8 cellular contexts compared by ENCODE assay signal in the genomic region with DNA sequence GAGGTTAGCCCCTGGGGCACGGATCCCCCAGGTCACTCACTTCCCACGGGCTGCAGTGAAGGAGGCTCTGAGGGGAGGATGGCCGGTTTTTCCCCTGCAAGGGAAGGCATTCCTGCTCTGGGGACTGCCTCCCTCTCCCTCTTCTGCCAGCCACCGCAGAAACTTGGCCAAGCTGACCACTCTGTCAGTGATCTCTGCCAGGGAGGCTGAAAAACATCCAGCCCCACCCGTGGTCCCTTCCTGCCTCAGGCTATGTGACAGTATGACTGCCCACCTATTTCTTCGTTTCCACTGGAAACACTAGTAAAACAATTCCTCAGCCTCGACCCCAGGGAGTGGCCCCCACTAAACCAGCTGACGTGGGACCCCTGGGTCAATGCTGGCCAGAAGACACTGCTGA. TPM values are rescaled to one million over a fixed set of nuclear protein-coding genes. Genes with fewer than 3 reads are reported as not detected.
A peak's percentile ranks its signal among the peaks of the same experiment; 100 is the strongest.
DNase-seq lines count a peak whose midpoint lies in the region; ATAC-seq and TF ChIP-seq lines count a peak whose summit lies in the region.

No MANE protein-coding gene starts in this region.

- no peak for TF ChIP-seq POLR2A in thyroid gland (IDR thresholded peaks at IDR 0.05)

- H3K4me3 ChIP-seq in astrocyte of the cerebellum (ENCODE audit: low read depth, low read length), result peak overlapping the region; percentile 67
- no peak overlapping the region for H3K4me3 ChIP-seq in thyroid gland (replicated peaks in 1 of 3)

- no peak overlapping the region for H3K27ac Mint-ChIP-seq in activated naive CD4-positive, alpha-beta T cell treated with anti-CD3 and anti-CD28 coated beads, Interleukin-2, amount 50 U/mL, for 24 hours
- no peak overlapping the region for H3K27ac Mint-ChIP-seq in memory B cell

- TF ChIP-seq CTCF in astrocyte of the cerebellum (IDR thresholded peaks at IDR 0.05; ENCODE audit: low read depth, low read length, missing control alignments) (no peak), thyroid gland (IDR thresholded peaks at IDR 0.05) (no peak)

- H3K9me3 ChIP-seq in thyroid gland, result no peaks in the 10 kb centered on the region

- 41 to 43% methylated on average over 5 of the region's 8 CpGs for WGBS in thyroid gland, 2 donors

- intact Hi-C loops in thyroid gland (cut with DNase I), result no loop called here

- H3K27ac ChIP-seq in thyroid gland, result peak overlapping the region; percentile 32 to 87 (median 67)

- H3K4me1 ChIP-seq in thyroid gland, result peaks cover 45 to 67% of the 10 kb centered on the region in 2 donors

- H3K36me3 ChIP-seq in thyroid gland, result no peaks in the 10 kb centered on the region

- no peaks in the 10 kb centered on the region for H3K27me3 Mint-ChIP-seq in activated naive CD4-positive, alpha-beta T cell treated with anti-CD3 and anti-CD28 coated beads, Interleukin-2, amount 50 U/mL, for 24 hours
- H3K27me3 Mint-ChIP-seq in memory B cell, result no peaks in the 10 kb centered on the region

- peaks cover 20% of the 10 kb centered on the region for H3K4me1 Mint-ChIP-seq in activated naive CD4-positive, alpha-beta T cell treated with anti-CD3 and anti-CD28 coated beads, Interleukin-2, amount 50 U/mL, for 24 hours
- peaks cover 15% of the 10 kb centered on the region for H3K4me1 Mint-ChIP-seq in memory B cell

- H3K4me3 Mint-ChIP-seq in activated naive CD4-positive, alpha-beta T cell treated with anti-CD3 and anti-CD28 coated beads, Interleukin-2, amount 50 U/mL, for 24 hours, result peak overlapping the region; percentile 63
- H3K4me3 Mint-ChIP-seq in memory B cell, result peak overlapping the region; percentile 67

- no peak for DNase-seq in activated naive CD4-positive, alpha-beta T cell treated with anti-CD3 and anti-CD28 coated beads, Interleukin-2, amount 50 U/mL, for 16 hours
- no peak for DNase-seq in astrocyte of the cerebellum (ENCODE audit: low read depth)
- no peak for DNase-seq in memory B cell (ENCODE audit: low spot score in 2 of 2)
- peak in 1 of 2 donors; percentile 22 for DNase-seq in thyroid gland
- no peak for DNase-seq in epidermal melanocyte (ENCODE audit: insufficient read length, low spot score)
- DNase-seq in middle frontal gyrus (ENCODE audit: extremely low spot score, low spot score), result no peak

- no peaks in the 10 kb centered on the region for H3K9me3 Mint-ChIP-seq in activated naive CD4-positive, alpha-beta T cell treated with anti-CD3 and anti-CD28 coated beads, Interleukin-2, amount 50 U/mL, for 24 hours
- H3K9me3 Mint-ChIP-seq in memory B cell, result no peaks in the 10 kb centered on the region

- in situ Hi-C loops in astrocyte of the cerebellum (cut with HindIII; ENCODE audit: low sequenced_read_pairs), result no loop called here

- no peaks in the 10 kb centered on the region for H3K27me3 ChIP-seq in thyroid gland

- no peak for ATAC-seq in memory B cell (ENCODE audit: low read depth)
- no peak for ATAC-seq in HG03025 (IDR thresholded peaks at IDR 0.05; ENCODE audit: low FRiP score, unreplicated experiment)

- no peaks in the 10 kb centered on the region for H3K36me3 Mint-ChIP-seq in activated naive CD4-positive, alpha-beta T cell treated with anti-CD3 and anti-CD28 coated beads, Interleukin-2, amount 50 U/mL, for 24 hours
- no peaks in the 10 kb centered on the region for H3K36me3 Mint-ChIP-seq in memory B cell

RNA-seq across cellular contexts. Expression of a gene that starts 14.6 kb away (rescaled TPM):
- 1 to 10 TPM; 2.0 to 7.9 (median 4.4) TPM for total RNA-seq in thyroid gland

RNA-seq across cellular contexts. Expression of a gene that starts 25.0 kb away (rescaled TPM):
- 100 to 1,000 TPM in 2 of 4 donors, 10 to 100 TPM in 2; 53.1 to 160 (median 117) TPM for total RNA-seq in thyroid gland

RNA-seq across cellular contexts. Expression of a gene that starts 59.4 kb away (rescaled TPM):
- total RNA-seq in thyroid gland, result 1 to 10 TPM; 2.8 to 8.5 (median 6.6) TPM
